ENCODE assay signal across 9 cellular contexts in genomic region chr12:93848453-93849120, GRCh38.
DNase-seq lines count a peak whose midpoint lies in the region; ATAC-seq and TF ChIP-seq lines count a peak whose summit lies in the region.
"Had no signal": no experiment of that assay in that cellular context is flagged by ENCODE, and none has a peak within 500 bp of the region (broad histone marks: within the 10 kb centered on the region; RNA-seq: fewer than 3 reads in every experiment).

No MANE protein-coding gene starts in this region.

- no peaks in the 10 kb centered on the region for H3K9me3 ChIP-seq in colonic mucosa
- H3K9me3 ChIP-seq in psoas muscle, result no peaks in the 10 kb centered on the region
- H3K9me3 ChIP-seq: SJCRH30 had no signal

- H3K27ac ChIP-seq in colonic mucosa, result peak overlapping the region; percentile 28
- H3K27ac ChIP-seq in psoas muscle, result peak overlapping the region; percentile 9
- H3K27ac ChIP-seq: SJCRH30 had no signal

- H3K9ac ChIP-seq in colonic mucosa (ENCODE audit: low read depth in 2 of 2, low read length in 2 of 2), result no peak overlapping the region

- DNase-seq in GM19238 (ENCODE audit: insufficient read length, low spot score) (peak; percentile 6), NOMO-1 treated with DMSO at 0.1 percent for 48 hours (lab: John Stamatoyannopoulos, UW; ENCODE audit: unreplicated experiment) (peak; percentile 96), colonic mucosa (no peak), psoas muscle (no peak), G401 (ENCODE audit: low spot score) (no peak)

- in situ Hi-C loops in G401 (cut with HindIII; ENCODE audit: low sequenced_read_pairs), result no loop called here

- H3K4me3 ChIP-seq in colonic mucosa (no peak overlapping the region), psoas muscle (no peak overlapping the region)
- H3K4me3 ChIP-seq: SJCRH30 had no signal

- WGBS in psoas muscle, 3 donors, result 75 to 85% (median 79%) methylated on average over 12 of the region's 12 CpGs

- no peaks in the 10 kb centered on the region for H3K27me3 ChIP-seq in colonic mucosa
- no peaks in the 10 kb centered on the region for H3K27me3 ChIP-seq in psoas muscle (ENCODE audit: insufficient read depth in 3 of 3, low read length in 2 of 3)
- H3K27me3 ChIP-seq: SJCRH30 had no signal

- peak in 2 of 4 donors; percentile 28 to 59 for ATAC-seq in psoas muscle
- no peak for ATAC-seq in GM19328 (IDR thresholded peaks at IDR 0.05; ENCODE audit: unreplicated experiment)
- ATAC-seq in GM21528 (IDR thresholded peaks at IDR 0.05; ENCODE audit: low FRiP score, unreplicated experiment), result no peak
- no peak for ATAC-seq in HG02852 (IDR thresholded peaks at IDR 0.05; ENCODE audit: unreplicated experiment)

- TF ChIP-seq CTCF in colonic mucosa (IDR thresholded peaks at IDR 0.05) (no peak), psoas muscle (IDR thresholded peaks at IDR 0.05) (no peak)

- intact Hi-C loops in colonic mucosa (cut with DNase I) (no loop called here), psoas muscle (cut with DNase I) (no loop called here)

- H3K4me1 ChIP-seq in colonic mucosa (no peaks in the 10 kb centered on the region), psoas muscle (peaks cover 6% of the 10 kb centered on the region)
- H3K4me1 ChIP-seq: SJCRH30 had no signal

- H3K36me3 ChIP-seq in colonic mucosa (no peaks in the 10 kb centered on the region), psoas muscle (ENCODE audit: insufficient read depth in 1 of 2, low read depth in 1 of 2) (no peaks in the 10 kb centered on the region)
- H3K36me3 ChIP-seq: SJCRH30 had no signal

Comparison
In these comparisons a context has a peak if more than half of its experiments do, and no peak if none do; other contexts are left out.
1. DNase-seq: peak in GM19238 (single experiment) and NOMO-1 treated with DMSO at 0.1 percent for 48 hours (single experiment); none in colonic mucosa (single experiment), psoas muscle (0 of 2) and G401 (single experiment).